In genomic region chr9:33718987-33719386, GRCh38 we compare ENCODE assay signal across 9 cellular contexts.
DNase-seq lines count a peak whose midpoint lies in the region; ATAC-seq and TF ChIP-seq lines count a peak whose summit lies in the region.
"Had no signal": no experiment of that assay in that cellular context is flagged by ENCODE, and none has a peak within 500 bp of the region (broad histone marks: within the 10 kb centered on the region; RNA-seq: fewer than 3 reads in every experiment).

No MANE protein-coding gene starts in this region.

- H3K9me3 ChIP-seq in heart left ventricle = no peaks in the 10 kb centered on the region
- H3K9me3 ChIP-seq in tibial artery = no peaks in the 10 kb centered on the region
- no peaks in the 10 kb centered on the region for H3K9me3 ChIP-seq in hepatocyte (ENCODE audit: low read depth)

- TF ChIP-seq CTCF in heart left ventricle (IDR thresholded peaks at IDR 0.05) = no peak
- TF ChIP-seq CTCF in tibial artery (IDR thresholded peaks at IDR 0.05) = no peak
- no peak for TF ChIP-seq CTCF in hepatocyte (IDR thresholded peaks at IDR 0.05; ENCODE audit: poor library complexity)

- H2BK15ac ChIP-seq in mesendoderm (replicated peaks; ENCODE audit: low read depth) = no peak overlapping the region

- H3K9ac ChIP-seq in mesendoderm (ENCODE audit: low read length) = no peak overlapping the region

- H3K23ac ChIP-seq in mesendoderm (ENCODE audit: low read length) = no peak overlapping the region

- no peak overlapping the region for H3K56ac ChIP-seq in mesendoderm (ENCODE audit: low read length)

- TF ChIP-seq POLR2A in heart left ventricle (IDR thresholded peaks at IDR 0.05) = no peak

- peaks cover 0 to 15% (median 0%) of the 10 kb centered on the region in 12 donors for H3K4me1 ChIP-seq in heart left ventricle
- peaks cover 0 to 20% (median 12%) of the 10 kb centered on the region in 4 donors for H3K4me1 ChIP-seq in tibial artery
- no peaks in the 10 kb centered on the region for H3K4me1 ChIP-seq in hepatocyte (ENCODE audit: insufficient read depth)
- H3K4me1 ChIP-seq in mesendoderm (ENCODE audit: control insufficient read depth, low read depth, low read length) = no peaks in the 10 kb centered on the region

- intact Hi-C loops in heart left ventricle (cut with DNase I) = no loop called here
- intact Hi-C loops in tibial artery (cut with DNase I; ENCODE audit: low total_unique reads) = no loop called here

- DNase-seq in SIG-M5 treated with dmso at 0.1 percent for 504 hours (lab: John Stamatoyannopoulos, UW; ENCODE audit: unreplicated experiment) (peak; percentile 4), SIG-M5 (lab: John Stamatoyannopoulos, UW) (no peak), T1000 (lab: John Stamatoyannopoulos, UW) (peak; percentile 5), heart left ventricle (peak in 2 of 5 donors; percentile 34), tibial artery (peak; percentile 59 to 70), NCI-H510A treated with DMSO at 0.1 percent for 48 hours (lab: John Stamatoyannopoulos, UW) (no peak), hepatocyte (ENCODE audit: low spot score) (no peak), mesendoderm (no peak)
- DNase-seq: NCI-H510A had no signal

- H3K4me3 ChIP-seq in heart left ventricle (no peak overlapping the region), tibial artery (no peak overlapping the region), hepatocyte (no peak overlapping the region), mesendoderm (ENCODE audit: low read length) (no peak overlapping the region)

- no peak overlapping the region for H4K8ac ChIP-seq in mesendoderm (ENCODE audit: low read depth, low read length)

- no peaks in the 10 kb centered on the region for H3K9me2 ChIP-seq in hepatocyte (replicated peaks; ENCODE audit: insufficient read depth)

- 68 to 77% (median 74%) methylated on average over 7 of the region's 7 CpGs for WGBS in heart left ventricle, 4 donors
- 84% methylated on average over 7 of the region's 7 CpGs for WGBS in hepatocyte (ENCODE audit: low lambda C conversion rate, missing lambda C conversion rate)
- no CpG with 5 or more reads among the region's 7 CpGs for WGBS in mesendoderm (ENCODE audit: extremely low coverage, insufficient coverage, low lambda C conversion rate)

- no peak overlapping the region for H4K5ac ChIP-seq in mesendoderm (ENCODE audit: low read length)

- no peak overlapping the region for H2AK5ac ChIP-seq in mesendoderm (ENCODE audit: low read length)

- peak in 3 of 4 donors; percentile 22 to 66 (median 56) for ATAC-seq in heart left ventricle

- H3K79me1 ChIP-seq in mesendoderm (ENCODE audit: low read length) = no peaks in the 10 kb centered on the region

- no peak overlapping the region for H3K18ac ChIP-seq in mesendoderm (ENCODE audit: low read length)

- H3K27ac ChIP-seq in heart left ventricle (no peak overlapping the region), tibial artery (no peak overlapping the region), hepatocyte (no peak overlapping the region), mesendoderm (ENCODE audit: low read depth, low read length) (no peak overlapping the region)

- no peak overlapping the region for H2AFZ ChIP-seq in hepatocyte

- H3K79me2 ChIP-seq in hepatocyte (no peaks in the 10 kb centered on the region), mesendoderm (ENCODE audit: control insufficient read depth, insufficient read depth, low read length) (no peaks in the 10 kb centered on the region)

- H3K4me2 ChIP-seq in hepatocyte (no peak overlapping the region), mesendoderm (ENCODE audit: low read length) (no peak overlapping the region)

- H3K36me3 ChIP-seq in heart left ventricle (no peaks in the 10 kb centered on the region), tibial artery (no peaks in the 10 kb centered on the region), hepatocyte (replicated peaks; ENCODE audit: insufficient read depth, low read depth) (no peaks in the 10 kb centered on the region), mesendoderm (ENCODE audit: control insufficient read depth, insufficient read depth, low read length) (no peaks in the 10 kb centered on the region)

- H2BK5ac ChIP-seq in mesendoderm (ENCODE audit: low read length) = no peak overlapping the region

- no peaks in the 10 kb centered on the region for H4K20me1 ChIP-seq in hepatocyte (ENCODE audit: insufficient read depth, poor library complexity, severe bottlenecking)

- no peak overlapping the region for H3K4ac ChIP-seq in mesendoderm (ENCODE audit: low read depth, low read length)

- H2BK120ac ChIP-seq in mesendoderm (ENCODE audit: low read depth, low read length) = no peak overlapping the region

- H3K27me3 ChIP-seq in heart left ventricle (peaks cover 0 to 9% (median 0%) of the 10 kb centered on the region in 9 donors), tibial artery (peaks cover 0 to 4% of the 10 kb centered on the region in 2 donors), hepatocyte (no peaks in the 10 kb centered on the region), mesendoderm (ENCODE audit: insufficient read depth, low read length, poor library complexity) (no peaks in the 10 kb centered on the region)

Comparison
In these comparisons a context has a peak if more than half of its experiments do, and no peak if none do; other contexts are left out.
1. DNase-seq: peak in SIG-M5 treated with dmso at 0.1 percent for 504 hours (single experiment), T1000 (single experiment) and tibial artery (2 of 2); none in SIG-M5 (single experiment), NCI-H510A treated with DMSO at 0.1 percent for 48 hours (single experiment), hepatocyte (single experiment) and mesendoderm (single experiment).